ENCODE assay signal across 19 cellular contexts in the genomic region with DNA sequence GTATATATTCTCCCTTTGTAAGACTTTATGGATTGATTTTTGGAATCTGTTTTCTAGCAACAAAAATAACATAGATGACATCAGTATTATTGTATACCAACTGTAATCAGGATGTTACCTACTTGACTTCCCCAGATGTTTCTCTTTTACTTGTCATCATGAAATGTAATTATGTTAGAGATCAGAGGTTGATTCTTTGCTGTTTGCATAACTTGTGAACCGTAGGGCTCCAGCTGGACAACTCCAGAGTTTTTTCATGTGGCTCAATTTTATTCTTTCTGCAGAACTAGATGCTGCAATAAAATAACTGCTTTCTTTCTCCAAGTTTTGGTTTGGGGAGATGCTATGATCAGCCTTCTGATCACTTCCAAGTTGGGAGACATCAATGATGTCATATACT. TPM values are rescaled to one million over a fixed set of nuclear protein-coding genes. Genes with fewer than 3 reads are reported as not detected.
DNase-seq lines count a peak whose midpoint lies in the region; ATAC-seq and TF ChIP-seq lines count a peak whose summit lies in the region.
"Had no signal": no experiment of that assay in that cellular context is flagged by ENCODE, and none has a peak within 500 bp of the region (broad histone marks: within the 10 kb centered on the region; RNA-seq: fewer than 3 reads in every experiment).

No MANE protein-coding gene starts in this region.

- CTCF ChIA-PET in PC-3 (lab: Charles Lee) = no interaction called here

- no TSS peak for BruUV-seq in PC-3 (replicated peaks; lab: Mats Ljungman, UMichigan)

- H3K4me1 ChIP-seq in liver (ENCODE audit: control insufficient read depth in 4 of 4, insufficient read depth in 4 of 4, low read length in 3 of 4) (no peaks in the 10 kb centered on the region), PC-3 (ENCODE audit: insufficient read depth, low read length) (peaks cover 11% of the 10 kb centered on the region), Karpas-422 (ENCODE audit: low read length) (no peaks in the 10 kb centered on the region)
- H3K4me1 ChIP-seq: BE2C, Caco-2 had no signal

- no peaks in the 10 kb centered on the region for H3K9me3 ChIP-seq in liver (ENCODE audit: control insufficient read depth in 4 of 4, low read length in 3 of 4)
- no peaks in the 10 kb centered on the region for H3K9me3 ChIP-seq in PC-3 (ENCODE audit: low read length)
- no peaks in the 10 kb centered on the region for H3K9me3 ChIP-seq in Karpas-422 (ENCODE audit: low read length)
- H3K9me3 ChIP-seq: BE2C, Caco-2 had no signal

- DNase-seq in dermis blood vessel endothelial cell (peak; percentile 27), fibroblast of villous mesenchyme (ENCODE audit: low read depth) (peak; percentile 20), PC-3 (no peak), Karpas-422 (no peak)
- no peak for DNase-seq in stimulated activated naive CD4-positive, alpha-beta T cell treated with Interleukin-2 at 50 U/mL for 16 hours (lab: John Stamatoyannopoulos, UW)
- DNase-seq: ACHN; BE2C; C1 segment of cervical spinal cord; Caco-2; CD4-positive, CD25-positive, alpha-beta regulatory T cell; DMS153; DMS79; GDM1; HFFc6 had no signal

- no peaks in the 10 kb centered on the region for H3K9me2 ChIP-seq in PC-3 (replicated peaks; ENCODE audit: low read length)
- H3K9me2 ChIP-seq in Karpas-422 (replicated peaks; ENCODE audit: insufficient read depth, low read length) = no peaks in the 10 kb centered on the region

- 35% methylated on average over 1 of the region's 1 CpG for WGBS in liver

- H3K27me3 ChIP-seq in liver (ENCODE audit: control insufficient read depth in 4 of 4, insufficient read depth in 4 of 4, low read length in 3 of 4) (no peaks in the 10 kb centered on the region), PC-3 (ENCODE audit: low read length) (no peaks in the 10 kb centered on the region), Karpas-422 (ENCODE audit: low read length) (no peaks in the 10 kb centered on the region)
- H3K27me3 ChIP-seq: BE2C had no signal

- no peak overlapping the region for H3K4me2 ChIP-seq in PC-3 (ENCODE audit: low read length)
- no peak overlapping the region for H3K4me2 ChIP-seq in Karpas-422 (ENCODE audit: low read depth, low read length, poor library complexity, severe bottlenecking)
- H3K4me2 ChIP-seq: GM23338 had no signal

- H3K36me3 ChIP-seq in liver (ENCODE audit: control insufficient read depth in 4 of 4, insufficient read depth in 3 of 4, low read depth in 1 of 4, low read length in 3 of 4) (peaks cover 0 to 10% (median 5%) of the 10 kb centered on the region in 4 donors), PC-3 (ENCODE audit: low read depth, low read length) (peaks cover 8% of the 10 kb centered on the region; the same call in 1 of the 2 replicates), Karpas-422 (ENCODE audit: insufficient read depth, low read length) (peaks cover 58% of the 10 kb centered on the region)
- H3K36me3 ChIP-seq: BE2C had no signal

- POLR2A ChIA-PET in PC-3 (lab: Charles Lee; ENCODE audit: unreplicated experiment) = no interaction called here

- H4K20me1 ChIP-seq in PC-3 (ENCODE audit: low read length) = no peaks in the 10 kb centered on the region
- H4K20me1 ChIP-seq in Karpas-422 (ENCODE audit: insufficient read depth, low read depth, low read length) = no peaks in the 10 kb centered on the region

- no peak overlapping the region for H3K4me3 ChIP-seq in fibroblast of villous mesenchyme (ENCODE audit: low read depth, low read length)
- H3K4me3 ChIP-seq in liver (ENCODE audit: low read depth in 1 of 3, low read length in 3 of 3) = no peak overlapping the region
- H3K4me3 ChIP-seq in PC-3 (ENCODE audit: low read length) = no peak overlapping the region
- H3K4me3 ChIP-seq in Karpas-422 (ENCODE audit: low read length) = no peak overlapping the region
- H3K4me3 ChIP-seq: GM23338 had no signal

- intact Hi-C loops in PC-3 (cut with micrococcal nuclease) = no loop called here

- no peak overlapping the region for H2AFZ ChIP-seq in PC-3 (ENCODE audit: low read length)
- H2AFZ ChIP-seq in Karpas-422 (ENCODE audit: low read length) = no peak overlapping the region
- H2AFZ ChIP-seq: GM23338 had no signal

- no peak for TF ChIP-seq RAD21 in liver (IDR thresholded peaks at IDR 0.05)

- peak overlapping the region; percentile 52 for H3K27ac ChIP-seq in VCaP
- no peak overlapping the region for H3K27ac ChIP-seq in liver (ENCODE audit: low read depth in 1 of 2, low read length in 2 of 2)
- H3K27ac ChIP-seq in PC-3 (ENCODE audit: low read length) = no peak overlapping the region
- no peak overlapping the region for H3K27ac ChIP-seq in Karpas-422 (ENCODE audit: low read length)

- H3F3A ChIP-seq in PC-3 (ENCODE audit: low read length, unreplicated experiment) = no peaks in the 10 kb centered on the region

- TF ChIP-seq CTCF in VCaP (conservative IDR thresholded peaks at IDR 0.05) = no peak
- no peak for TF ChIP-seq CTCF in fibroblast of villous mesenchyme (IDR thresholded peaks at IDR 0.05; ENCODE audit: insufficient read depth, low read depth, low read length)
- TF ChIP-seq CTCF in liver (IDR thresholded peaks at IDR 0.05; ENCODE audit: low read depth, low read length, missing input control) = no peak
- TF ChIP-seq CTCF in PC-3 (conservative IDR thresholded peaks at IDR 0.05; ENCODE audit: low read depth, low read length) = no peak

- ATAC-seq in PC-3 (no peak), GM19397 (IDR thresholded peaks at IDR 0.05; ENCODE audit: unreplicated experiment) (no peak)
- ATAC-seq: GM23338, HCT116 had no signal

- no peaks in the 10 kb centered on the region for H3K79me2 ChIP-seq in PC-3 (ENCODE audit: low read length)
- peaks cover 17% of the 10 kb centered on the region; the same call in 1 of the 2 replicates for H3K79me2 ChIP-seq in Karpas-422 (ENCODE audit: low read length)

- H3K9ac ChIP-seq in liver (ENCODE audit: low read depth in 1 of 2, low read length in 2 of 2) (no peak overlapping the region), PC-3 (ENCODE audit: low read length) (no peak overlapping the region), Karpas-422 (ENCODE audit: low read length) (no peak overlapping the region)

TF ChIP-seq in liver, 16 proteins besides CTCF, POLR2A, EP300 and RAD21:
- peak; percentile 44 to 53 for TF ChIP-seq HNF4A (conservative IDR thresholded peaks at IDR 0.05)
- TF ChIP-seq, protein P1, sequence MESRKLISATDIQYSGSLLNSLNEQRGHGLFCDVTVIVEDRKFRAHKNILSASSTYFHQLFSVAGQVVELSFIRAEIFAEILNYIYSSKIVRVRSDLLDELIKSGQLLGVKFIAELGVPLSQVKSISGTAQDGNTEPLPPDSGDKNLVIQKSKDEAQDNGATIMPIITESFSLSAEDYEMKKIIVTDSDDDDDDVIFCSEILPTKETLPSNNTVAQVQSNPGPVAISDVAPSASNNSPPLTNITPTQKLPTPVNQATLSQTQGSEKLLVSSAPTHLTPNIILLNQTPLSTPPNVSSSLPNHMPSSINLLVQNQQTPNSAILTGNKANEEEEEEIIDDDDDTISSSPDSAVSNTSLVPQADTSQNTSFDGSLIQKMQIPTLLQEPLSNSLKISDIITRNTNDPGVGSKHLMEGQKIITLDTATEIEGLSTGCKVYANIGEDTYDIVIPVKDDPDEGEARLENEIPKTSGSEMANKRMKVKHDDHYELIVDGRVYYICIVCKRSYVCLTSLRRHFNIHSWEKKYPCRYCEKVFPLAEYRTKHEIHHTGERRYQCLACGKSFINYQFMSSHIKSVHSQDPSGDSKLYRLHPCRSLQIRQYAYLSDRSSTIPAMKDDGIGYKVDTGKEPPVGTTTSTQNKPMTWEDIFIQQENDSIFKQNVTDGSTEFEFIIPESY (IDR thresholded peaks at IDR 0.05) = no peak

RNA-seq across cellular contexts. Expression of a gene that starts 58.1 kb away (rescaled TPM):
- total RNA-seq in dermis blood vessel endothelial cell = 17.9 and 20.2 TPM in 2 replicates
- 13.2 and 21.6 TPM in 2 replicates for total RNA-seq in fibroblast of villous mesenchyme
- 10 to 100 TPM; 15.2 to 15.8 TPM for total RNA-seq in liver
- 1 to 10 TPM; 3.4 to 3.7 TPM for polyA plus RNA-seq in liver
- 9.3 and 10.2 TPM in 2 replicates for total RNA-seq in PC-3 (2014; rRNA removed)
- total RNA-seq in Karpas-422 (2014; rRNA removed; shearing (Covaris generic); ENCODE audit: low replicate concordance) = 26.6 and 30.3 TPM in 2 replicates

Comparison
In these comparisons a context has a peak if more than half of its experiments do, and no peak if none do; other contexts are left out.
1. DNase-seq: peak in dermis blood vessel endothelial cell (single experiment) and fibroblast of villous mesenchyme (single experiment); none in PC-3 (single experiment), Karpas-422 (single experiment) and stimulated activated naive CD4-positive, alpha-beta T cell treated with Interleukin-2 at 50 U/mL for 16 hours (single experiment).